Comparison of ENCODE assay signal across 20 cellular contexts in genomic region chr14:103886304-103887169, GRCh38. TPM values are rescaled to one million over a fixed set of nuclear protein-coding genes. Genes with fewer than 3 reads are reported as not detected.
A peak's percentile ranks its signal among the peaks of the same experiment; 100 is the strongest.
DNase-seq lines count a peak whose midpoint lies in the region; ATAC-seq, FAIRE-seq and TF ChIP-seq lines count a peak whose summit lies in the region.
"Had no signal": no experiment of that assay in that cellular context is flagged by ENCODE, and none has a peak within 500 bp of the region (broad histone marks: within the 10 kb centered on the region; RNA-seq: fewer than 3 reads in every experiment).

No MANE protein-coding gene starts in this region.

- TF ChIP-seq RAD21 in IMR-90 (IDR thresholded peaks at IDR 0.05; ENCODE audit: low read length): no peak

- H3K9ac ChIP-seq in IMR-90 (ENCODE audit: low read depth, low read length): no peak overlapping the region

- no peak for FAIRE-seq in pancreas (lab: Jason Lieb, UNC)

- H2AK5ac ChIP-seq in IMR-90 (ENCODE audit: low read depth, low read length): no peak overlapping the region

- H3K27ac Mint-ChIP-seq in chondrocyte (ENCODE audit: unreplicated experiment) (no peak overlapping the region), Calu3 (ENCODE audit: unreplicated experiment) (no peak overlapping the region)
- H3K27ac Mint-ChIP-seq: CD8-positive, alpha-beta memory T cell; memory B cell had no signal

- no peak overlapping the region for H3K56ac ChIP-seq in IMR-90 (ENCODE audit: extremely low read depth, insufficient read depth, low read length)

- H3K23ac ChIP-seq in IMR-90 (ENCODE audit: low read depth, low read length): no peak overlapping the region

- no peak overlapping the region for H3K4me2 ChIP-seq in IMR-90 (ENCODE audit: low read depth, low read length)

- H3K9me1 ChIP-seq in IMR-90 (ENCODE audit: insufficient read depth, low read length): no peaks in the 10 kb centered on the region

- H3K36me3 ChIP-seq in IMR-90 (ENCODE audit: control insufficient read depth, insufficient read depth, low read length) (no peaks in the 10 kb centered on the region), right lobe of liver (no peaks in the 10 kb centered on the region), testis (ENCODE audit: low read depth, missing control alignments) (no peaks in the 10 kb centered on the region), pancreas (no peaks in the 10 kb centered on the region)
- H3K36me3 ChIP-seq: breast epithelium, gastrocnemius medialis had no signal

- H3K27me3 ChIP-seq in IMR-90 (ENCODE audit: control insufficient read depth, insufficient read depth, low read length): peaks cover 19% of the 10 kb centered on the region; the same call in 1 of the 2 replicates
- no peaks in the 10 kb centered on the region for H3K27me3 ChIP-seq in right lobe of liver
- H3K27me3 ChIP-seq in testis: no peaks in the 10 kb centered on the region
- no peaks in the 10 kb centered on the region for H3K27me3 ChIP-seq in pancreas
- H3K27me3 ChIP-seq: breast epithelium, gastrocnemius medialis had no signal

- TF ChIP-seq CTCF in IMR-90 (conservative IDR thresholded peaks at IDR 0.05; ENCODE audit: low read depth, low read length) (peak; percentile 33), chondrocyte (IDR thresholded peaks at IDR 0.05) (peak; percentile 65), right lobe of liver (IDR thresholded peaks at IDR 0.05) (peak; percentile 27 to 41 (median 35)), testis (IDR thresholded peaks at IDR 0.05) (no peak), Calu3 (IDR thresholded peaks at IDR 0.05; ENCODE audit: unreplicated experiment) (no peak), pancreas (IDR thresholded peaks at IDR 0.05) (no peak)

- H3K4me1 ChIP-seq in IMR-90 (ENCODE audit: control insufficient read depth, insufficient read depth, low read length) (no peaks in the 10 kb centered on the region; the same call in 1 of the 2 replicates), right lobe of liver (peaks cover 0 to 53% (median 32%) of the 10 kb centered on the region in 4 donors), testis (peaks cover 13% of the 10 kb centered on the region), pancreas (peaks cover 33 to 38% (median 37%) of the 10 kb centered on the region in 3 donors)
- H3K4me1 ChIP-seq: breast epithelium had no signal

- in situ Hi-C loops in IMR-90 (cut with MboI; ENCODE audit: low sequenced_read_pairs): no loop called here

- no peak overlapping the region for H3K27ac ChIP-seq in IMR-90 (ENCODE audit: insufficient read depth, low read length)
- H3K27ac ChIP-seq in right lobe of liver: no peak overlapping the region
- no peak overlapping the region for H3K27ac ChIP-seq in testis
- no peak overlapping the region for H3K27ac ChIP-seq in pancreas
- H3K27ac ChIP-seq: breast epithelium, gastrocnemius medialis had no signal

- H3K79me1 ChIP-seq in IMR-90 (ENCODE audit: low read depth in 1 of 2, low read length in 2 of 2): no peaks in the 10 kb centered on the region

- H3K18ac ChIP-seq in IMR-90 (ENCODE audit: low read depth, low read length): no peak overlapping the region

- H3K36me3 Mint-ChIP-seq in chondrocyte (ENCODE audit: low read depth) (no peaks in the 10 kb centered on the region), Calu3 (ENCODE audit: insufficient read depth, unreplicated experiment) (no peaks in the 10 kb centered on the region)
- H3K36me3 Mint-ChIP-seq: CD8-positive, alpha-beta memory T cell; memory B cell had no signal

- H3K9me3 Mint-ChIP-seq in chondrocyte (ENCODE audit: low read depth) (no peaks in the 10 kb centered on the region), Calu3 (ENCODE audit: low read depth, unreplicated experiment) (no peaks in the 10 kb centered on the region)
- H3K9me3 Mint-ChIP-seq: CD8-positive, alpha-beta memory T cell; memory B cell had no signal

- no peak overlapping the region for H2BK15ac ChIP-seq in IMR-90 (ENCODE audit: low read depth, low read length)

- no peak overlapping the region for H2BK20ac ChIP-seq in IMR-90 (ENCODE audit: low read depth, low read length)

- DNase-seq in IMR-90 (no peak), chondrocyte (ENCODE audit: low spot score) (no peak), right lobe of liver (no peak), testis (peak; percentile 34), Calu3 (no peak), pancreas (no peak), retina (no peak)
- no peak for DNase-seq in activated effector memory CD4-positive, alpha-beta T cell treated with anti-CD3 and anti-CD28 coated beads, Interleukin-2, amount 50 U/mL, for 16 hours
- DNase-seq: CD8-positive, alpha-beta memory T cell; effector memory CD4-positive, alpha-beta T cell; EL; gastrocnemius medialis; Kasumi-1; NCI-H187 treated with DMSO at 0.1 percent for 48 hours; NCI-H69; occipital lobe had no signal

- H3K27me3 Mint-ChIP-seq in chondrocyte (ENCODE audit: low read depth): peaks cover 10% of the 10 kb centered on the region
- H3K27me3 Mint-ChIP-seq in Calu3 (ENCODE audit: unreplicated experiment): no peaks in the 10 kb centered on the region
- H3K27me3 Mint-ChIP-seq: CD8-positive, alpha-beta memory T cell had no signal

- H2AK9ac ChIP-seq in IMR-90 (replicated peaks; ENCODE audit: low read depth, low read length, poor library complexity): no peak overlapping the region

- BruUV-seq in IMR-90 (replicated peaks; lab: Mats Ljungman, UMichigan) (no TSS peak), Calu3 (replicated peaks; lab: Mats Ljungman, UMichigan) (no TSS peak)

- 14% methylated on average over 4 of the region's 27 CpGs; no CpG with 5 or more reads in 1 of the 2 experiments for WGBS in IMR-90 (ENCODE audit: extremely low coverage in 2 of 2, insufficient read length in 1 of 2), 2 experiments
- WGBS in right lobe of liver (ENCODE audit: insufficient coverage, low coverage, low lambda C conversion rate, missing lambda C conversion rate): 11% methylated on average over 13 of the region's 27 CpGs
- 53 to 68% methylated on average over 18 to 27 of the region's 27 CpGs for WGBS in testis, 2 donors
- 67 to 70% methylated on average over 23 to 27 of the region's 27 CpGs for WGBS in pancreas, 2 donors

- H3K14ac ChIP-seq in IMR-90 (replicated peaks; ENCODE audit: low read depth, low read length): no peak overlapping the region

- CTCF ChIA-PET in IMR-90 (lab: Yijun Ruan, JAX) (interaction anchor here (0.6 to 1.0 kb wide), 2 partner anchors 15 to 108 kb away, joined by 3 to 4 read pairs; no protein-coding TSS in a partner anchor), Calu3 (lab: Charles Lee) (no interaction called here)

- no peaks in the 10 kb centered on the region for H3K9me3 ChIP-seq in IMR-90 (ENCODE audit: control insufficient read depth, insufficient read depth, low read length)
- no peaks in the 10 kb centered on the region for H3K9me3 ChIP-seq in right lobe of liver
- no peaks in the 10 kb centered on the region for H3K9me3 ChIP-seq in testis
- no peaks in the 10 kb centered on the region for H3K9me3 ChIP-seq in pancreas
- H3K9me3 ChIP-seq: breast epithelium, gastrocnemius medialis had no signal

- H3K4me3 Mint-ChIP-seq in chondrocyte (ENCODE audit: unreplicated experiment): no peak overlapping the region
- H3K4me3 Mint-ChIP-seq in Calu3 (ENCODE audit: low read depth, unreplicated experiment): no peak overlapping the region
- H3K4me3 Mint-ChIP-seq: CD8-positive, alpha-beta memory T cell; memory B cell had no signal

- ATAC-seq in IMR-90 (ENCODE audit: low read depth) (peak; percentile 36; the same call in 1 of the 2 replicates), right lobe of liver (no peak), pancreas (no peak)
- ATAC-seq: gastrocnemius medialis, HCT116 had no signal

- H3K4me3 ChIP-seq in IMR-90 (ENCODE audit: insufficient read depth, low read depth, low read length) (no peak overlapping the region), right lobe of liver (no peak overlapping the region), testis (no peak overlapping the region), pancreas (no peak overlapping the region)
- H3K4me3 ChIP-seq: breast epithelium, gastrocnemius medialis had no signal

- intact Hi-C loops in IMR-90 (cut with micrococcal nuclease) (no loop called here), right lobe of liver (cut with DNase I) (no loop called here), testis (cut with DNase I; ENCODE audit: low total_unique reads) (no loop called here), Calu3 (cut with micrococcal nuclease; ENCODE audit: unreplicated experiment) (no loop called here), pancreas (cut with DNase I) (no loop called here)

- dilution Hi-C loops in IMR-90 (cut with HindIII; ENCODE audit: low sequenced_read_pairs, unreplicated experiment): no loop called here

- H3K4me1 Mint-ChIP-seq in chondrocyte (ENCODE audit: low read depth) (peaks cover 4% of the 10 kb centered on the region), Calu3 (ENCODE audit: low read depth, unreplicated experiment) (peaks cover 16% of the 10 kb centered on the region)
- H3K4me1 Mint-ChIP-seq: CD8-positive, alpha-beta memory T cell; memory B cell had no signal

- peak overlapping the region; percentile 8 for H2AFZ ChIP-seq in IMR-90 (replicated peaks; ENCODE audit: low read length, poor library complexity)

- no peak overlapping the region for H4K8ac ChIP-seq in IMR-90 (ENCODE audit: low read depth in 2 of 2, low read length in 2 of 2)

- no peak overlapping the region for H4K91ac ChIP-seq in IMR-90 (ENCODE audit: insufficient read depth, low read depth, low read length)

- no peak overlapping the region for H2BK120ac ChIP-seq in IMR-90 (ENCODE audit: low read depth, low read length)

- no peak overlapping the region for H4K5ac ChIP-seq in IMR-90 (ENCODE audit: low read depth, low read length)

- POLR2A ChIA-PET in IMR-90 (lab: Charles Lee; ENCODE audit: unreplicated experiment): no interaction called here

- no peaks in the 10 kb centered on the region for H4K20me1 ChIP-seq in IMR-90 (ENCODE audit: insufficient read depth, low read length)

- no peak overlapping the region for H3K4ac ChIP-seq in IMR-90 (ENCODE audit: low read depth, low read length)

- no peak for TF ChIP-seq POLR2A in IMR-90 (IDR thresholded peaks at IDR 0.05; ENCODE audit: low read depth, low read length)
- TF ChIP-seq POLR2A in right lobe of liver (IDR thresholded peaks at IDR 0.05): no peak
- TF ChIP-seq POLR2A in testis (IDR thresholded peaks at IDR 0.05): no peak

- no peak overlapping the region for H2BK5ac ChIP-seq in IMR-90 (ENCODE audit: low read depth, low read length, poor library complexity, severe bottlenecking)

RNA-seq across cellular contexts. Expression of gene PPP1R13B, which starts 39.2 kb away (rescaled TPM):
- 1.6 and 2.2 TPM in 2 replicates for total RNA-seq in IMR-90 (2012; rRNA removed)
- polyA plus RNA-seq in IMR-90 (2012; rRNA removed): 2.8 and 3.7 TPM in 2 replicates
- 0.86 and 1.6 TPM in 2 replicates for polyA plus RNA-seq in IMR-90 (2012; cell fraction: cytosol; rRNA removed)
- polyA plus RNA-seq in IMR-90 (2012; cell fraction: nucleus; rRNA removed; ENCODE audit: low replicate concordance): 16.1 and 16.3 TPM in 2 replicates
- 6.6 to 10.1 TPM (median 9.1 TPM) in 3 replicates for total RNA-seq in chondrocyte
- total RNA-seq in right lobe of liver: 10 to 100 TPM in 5 of 6 experiments, 1 to 10 TPM in 1; 9.2 to 22.4 (median 13.9) TPM
- total RNA-seq in testis: 10 to 100 TPM; 73.1 to 82.4 TPM
- polyA plus RNA-seq in testis (ENCODE audit: insufficient read depth, low read depth, low replicate concordance): 89.2 TPM
- total RNA-seq in Calu3 (2022): 23.2 and 27.7 TPM in 2 replicates
- total RNA-seq in pancreas: 10 to 100 TPM; 20.9 to 33.9 (median 24.5) TPM
- 10 to 100 TPM; 31.4 to 33.8 TPM for polyA plus RNA-seq in pancreas

RNA-seq across cellular contexts. Expression of gene TDRD9, which starts 41.7 kb away (rescaled TPM):
- total RNA-seq in IMR-90 (2012; rRNA removed): under 0.01 and 0.18 TPM in 2 replicates
- 0.07 and 0.09 TPM in 2 replicates for polyA plus RNA-seq in IMR-90 (2012; rRNA removed)
- 0.02 and 0.51 TPM in 2 replicates for polyA plus RNA-seq in IMR-90 (2012; cell fraction: cytosol; rRNA removed)
- polyA plus RNA-seq in IMR-90 (2012; cell fraction: nucleus; rRNA removed; ENCODE audit: low replicate concordance): 0.10 and 0.30 TPM in 2 replicates
- not detected in 3 replicates for total RNA-seq in chondrocyte
- total RNA-seq in right lobe of liver: under 1 TPM in 5 of 6 experiments, not detected in 1; 0.31 to 0.86 (median 0.43) TPM
- 10 to 100 TPM; 41.8 to 68.5 TPM for total RNA-seq in testis
- 72.8 TPM for polyA plus RNA-seq in testis (ENCODE audit: insufficient read depth, low read depth, low replicate concordance)
- not detected in 2 replicates for total RNA-seq in Calu3 (2022)
- 1 to 10 TPM in 4 of 6 donors, under 1 TPM in 2; 0.67 to 5.6 (median 1.6) TPM for total RNA-seq in pancreas
- 10 to 100 TPM in 1 of 2 donors, 1 to 10 TPM in 1; 2.9 to 28.6 TPM for polyA plus RNA-seq in pancreas
- total RNA-seq: RPMI7951 had no signal

RNA-seq across cellular contexts. Expression of gene RD3L, which starts 55.8 kb away (rescaled TPM):
- total RNA-seq in IMR-90 (2012; rRNA removed) (not detected in 2 replicates), chondrocyte (not detected in 3 replicates), right lobe of liver (1 to 10 TPM in 1 of 6 experiments, under 1 TPM in 2, not detected in 3; 0.22 to 1.2 (median 0.25) TPM), testis (not detected), Calu3 (2022) (not detected in 2 replicates), pancreas (not detected)
- polyA plus RNA-seq in IMR-90 (2012; rRNA removed) (not detected in 2 replicates), testis (ENCODE audit: insufficient read depth, low read depth, low replicate concordance) (not detected), pancreas (not detected)
- not detected in 2 replicates for polyA plus RNA-seq in IMR-90 (2012; cell fraction: cytosol; rRNA removed)
- not detected in 2 replicates for polyA plus RNA-seq in IMR-90 (2012; cell fraction: nucleus; rRNA removed; ENCODE audit: low replicate concordance)
- total RNA-seq: breast epithelium; CD8-positive, alpha-beta memory T cell; gastrocnemius medialis; occipital lobe; RPMI7951 had no signal
- polyA plus RNA-seq: CD8-positive, alpha-beta memory T cell had no signal

Comparison
In these comparisons a context has a peak if more than half of its experiments do, and no peak if none do; other contexts are left out.
1. CTCF ChIP-seq: peak in IMR-90 (single experiment), chondrocyte (single experiment) and right lobe of liver (4 of 4); none in testis (0 of 3), Calu3 (single experiment) and pancreas (0 of 4).
2. RNA of gene TDRD9, which starts 41.7 kb away (total RNA-seq): 41.8 to 68.5 TPM in testis; 0.67 to 5.6 TPM in pancreas, 0.31 to 0.86 TPM in right lobe of liver, not detected in Calu3, under 0.01 to 0.18 TPM in IMR-90 and not detected in chondrocyte; every median in the first group is over 4 times any median in the second.